1 cellular context compared by ENCODE assay signal in genomic region chr17:80218391-80218790, GRCh38.
TF ChIP-seq lines count a peak whose summit lies in the region.

No MANE protein-coding gene starts in this region.

TF ChIP-seq in GM23338, 12 proteins besides CTCF, POLR2A, EP300 and RAD21:
- no peak for TF ChIP-seq EZH2 (IDR thresholded peaks at IDR 0.05; ENCODE audit: low read depth, unreplicated experiment)
- no peak for TF ChIP-seq JUNB (IDR thresholded peaks at IDR 0.05; ENCODE audit: unreplicated experiment)
- no peak for TF ChIP-seq ZNF331 (CRISPR knock-in tag; IDR thresholded peaks at IDR 0.05; ENCODE audit: low read depth)
- no peak for TF ChIP-seq EZH2phosphoT487 (IDR thresholded peaks at IDR 0.05; ENCODE audit: unreplicated experiment)
- TF ChIP-seq, protein P1, sequence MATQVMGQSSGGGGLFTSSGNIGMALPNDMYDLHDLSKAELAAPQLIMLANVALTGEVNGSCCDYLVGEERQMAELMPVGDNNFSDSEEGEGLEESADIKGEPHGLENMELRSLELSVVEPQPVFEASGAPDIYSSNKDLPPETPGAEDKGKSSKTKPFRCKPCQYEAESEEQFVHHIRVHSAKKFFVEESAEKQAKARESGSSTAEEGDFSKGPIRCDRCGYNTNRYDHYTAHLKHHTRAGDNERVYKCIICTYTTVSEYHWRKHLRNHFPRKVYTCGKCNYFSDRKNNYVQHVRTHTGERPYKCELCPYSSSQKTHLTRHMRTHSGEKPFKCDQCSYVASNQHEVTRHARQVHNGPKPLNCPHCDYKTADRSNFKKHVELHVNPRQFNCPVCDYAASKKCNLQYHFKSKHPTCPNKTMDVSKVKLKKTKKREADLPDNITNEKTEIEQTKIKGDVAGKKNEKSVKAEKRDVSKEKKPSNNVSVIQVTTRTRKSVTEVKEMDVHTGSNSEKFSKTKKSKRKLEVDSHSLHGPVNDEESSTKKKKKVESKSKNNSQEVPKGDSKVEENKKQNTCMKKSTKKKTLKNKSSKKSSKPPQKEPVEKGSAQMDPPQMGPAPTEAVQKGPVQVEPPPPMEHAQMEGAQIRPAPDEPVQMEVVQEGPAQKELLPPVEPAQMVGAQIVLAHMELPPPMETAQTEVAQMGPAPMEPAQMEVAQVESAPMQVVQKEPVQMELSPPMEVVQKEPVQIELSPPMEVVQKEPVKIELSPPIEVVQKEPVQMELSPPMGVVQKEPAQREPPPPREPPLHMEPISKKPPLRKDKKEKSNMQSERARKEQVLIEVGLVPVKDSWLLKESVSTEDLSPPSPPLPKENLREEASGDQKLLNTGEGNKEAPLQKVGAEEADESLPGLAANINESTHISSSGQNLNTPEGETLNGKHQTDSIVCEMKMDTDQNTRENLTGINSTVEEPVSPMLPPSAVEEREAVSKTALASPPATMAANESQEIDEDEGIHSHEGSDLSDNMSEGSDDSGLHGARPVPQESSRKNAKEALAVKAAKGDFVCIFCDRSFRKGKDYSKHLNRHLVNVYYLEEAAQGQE (IDR thresholded peaks at IDR 0.05; ENCODE audit: unreplicated experiment): no peak
- TF ChIP-seq STAT1 (IDR thresholded peaks at IDR 0.05; ENCODE audit: unreplicated experiment): no peak
- TF ChIP-seq, protein P2, sequence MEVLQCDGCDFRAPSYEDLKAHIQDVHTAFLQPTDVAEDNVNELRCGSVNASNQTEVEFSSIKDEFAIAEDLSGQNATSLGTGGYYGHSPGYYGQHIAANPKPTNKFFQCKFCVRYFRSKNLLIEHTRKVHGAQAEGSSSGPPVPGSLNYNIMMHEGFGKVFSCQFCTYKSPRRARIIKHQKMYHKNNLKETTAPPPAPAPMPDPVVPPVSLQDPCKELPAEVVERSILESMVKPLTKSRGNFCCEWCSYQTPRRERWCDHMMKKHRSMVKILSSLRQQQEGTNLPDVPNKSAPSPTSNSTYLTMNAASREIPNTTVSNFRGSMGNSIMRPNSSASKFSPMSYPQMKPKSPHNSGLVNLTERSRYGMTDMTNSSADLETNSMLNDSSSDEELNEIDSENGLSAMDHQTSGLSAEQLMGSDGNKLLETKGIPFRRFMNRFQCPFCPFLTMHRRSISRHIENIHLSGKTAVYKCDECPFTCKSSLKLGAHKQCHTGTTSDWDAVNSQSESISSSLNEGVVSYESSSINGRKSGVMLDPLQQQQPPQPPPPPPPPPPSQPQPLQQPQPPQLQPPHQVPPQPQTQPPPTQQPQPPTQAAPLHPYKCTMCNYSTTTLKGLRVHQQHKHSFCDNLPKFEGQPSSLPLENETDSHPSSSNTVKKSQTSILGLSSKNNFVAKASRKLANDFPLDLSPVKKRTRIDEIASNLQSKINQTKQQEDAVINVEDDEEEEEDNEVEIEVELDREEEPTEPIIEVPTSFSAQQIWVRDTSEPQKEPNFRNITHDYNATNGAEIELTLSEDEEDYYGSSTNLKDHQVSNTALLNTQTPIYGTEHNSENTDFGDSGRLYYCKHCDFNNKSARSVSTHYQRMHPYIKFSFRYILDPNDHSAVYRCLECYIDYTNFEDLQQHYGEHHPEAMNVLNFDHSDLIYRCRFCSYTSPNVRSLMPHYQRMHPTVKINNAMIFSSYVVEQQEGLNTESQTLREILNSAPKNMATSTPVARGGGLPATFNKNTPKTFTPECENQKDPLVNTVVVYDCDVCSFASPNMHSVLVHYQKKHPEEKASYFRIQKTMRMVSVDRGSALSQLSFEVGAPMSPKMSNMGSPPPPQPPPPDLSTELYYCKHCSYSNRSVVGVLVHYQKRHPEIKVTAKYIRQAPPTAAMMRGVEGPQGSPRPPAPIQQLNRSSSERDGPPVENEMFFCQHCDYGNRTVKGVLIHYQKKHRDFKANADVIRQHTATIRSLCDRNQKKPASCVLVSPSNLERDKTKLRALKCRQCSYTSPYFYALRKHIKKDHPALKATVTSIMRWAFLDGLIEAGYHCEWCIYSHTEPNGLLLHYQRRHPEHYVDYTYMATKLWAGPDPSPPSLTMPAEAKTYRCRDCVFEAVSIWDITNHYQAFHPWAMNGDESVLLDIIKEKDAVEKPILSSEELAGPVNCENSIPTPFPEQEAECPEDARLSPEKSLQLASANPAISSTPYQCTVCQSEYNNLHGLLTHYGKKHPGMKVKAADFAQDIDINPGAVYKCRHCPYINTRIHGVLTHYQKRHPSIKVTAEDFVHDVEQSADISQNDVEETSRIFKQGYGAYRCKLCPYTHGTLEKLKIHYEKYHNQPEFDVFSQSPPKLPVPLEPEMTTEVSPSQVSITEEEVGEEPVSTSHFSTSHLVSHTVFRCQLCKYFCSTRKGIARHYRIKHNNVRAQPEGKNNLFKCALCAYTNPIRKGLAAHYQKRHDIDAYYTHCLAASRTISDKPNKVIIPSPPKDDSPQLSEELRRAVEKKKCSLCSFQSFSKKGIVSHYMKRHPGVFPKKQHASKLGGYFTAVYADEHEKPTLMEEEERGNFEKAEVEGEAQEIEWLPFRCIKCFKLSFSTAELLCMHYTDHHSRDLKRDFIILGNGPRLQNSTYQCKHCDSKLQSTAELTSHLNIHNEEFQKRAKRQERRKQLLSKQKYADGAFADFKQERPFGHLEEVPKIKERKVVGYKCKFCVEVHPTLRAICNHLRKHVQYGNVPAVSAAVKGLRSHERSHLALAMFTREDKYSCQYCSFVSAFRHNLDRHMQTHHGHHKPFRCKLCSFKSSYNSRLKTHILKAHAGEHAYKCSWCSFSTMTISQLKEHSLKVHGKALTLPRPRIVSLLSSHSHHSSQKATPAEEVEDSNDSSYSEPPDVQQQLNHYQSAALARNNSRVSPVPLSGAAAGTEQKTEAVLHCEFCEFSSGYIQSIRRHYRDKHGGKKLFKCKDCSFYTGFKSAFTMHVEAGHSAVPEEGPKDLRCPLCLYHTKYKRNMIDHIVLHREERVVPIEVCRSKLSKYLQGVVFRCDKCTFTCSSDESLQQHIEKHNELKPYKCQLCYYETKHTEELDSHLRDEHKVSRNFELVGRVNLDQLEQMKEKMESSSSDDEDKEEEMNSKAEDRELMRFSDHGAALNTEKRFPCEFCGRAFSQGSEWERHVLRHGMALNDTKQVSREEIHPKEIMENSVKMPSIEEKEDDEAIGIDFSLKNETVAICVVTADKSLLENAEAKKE (CRISPR knock-in tag; IDR thresholded peaks at IDR 0.05): no peak
- TF ChIP-seq, protein P3, sequence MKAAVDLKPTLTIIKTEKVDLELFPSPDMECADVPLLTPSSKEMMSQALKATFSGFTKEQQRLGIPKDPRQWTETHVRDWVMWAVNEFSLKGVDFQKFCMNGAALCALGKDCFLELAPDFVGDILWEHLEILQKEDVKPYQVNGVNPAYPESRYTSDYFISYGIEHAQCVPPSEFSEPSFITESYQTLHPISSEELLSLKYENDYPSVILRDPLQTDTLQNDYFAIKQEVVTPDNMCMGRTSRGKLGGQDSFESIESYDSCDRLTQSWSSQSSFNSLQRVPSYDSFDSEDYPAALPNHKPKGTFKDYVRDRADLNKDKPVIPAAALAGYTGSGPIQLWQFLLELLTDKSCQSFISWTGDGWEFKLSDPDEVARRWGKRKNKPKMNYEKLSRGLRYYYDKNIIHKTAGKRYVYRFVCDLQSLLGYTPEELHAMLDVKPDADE (IDR thresholded peaks at IDR 0.05): no peak
